26 cellular contexts compared by ENCODE assay signal in genomic region chr4:31592293-31592692, GRCh38.
"Had no signal": no experiment of that assay in that cellular context is flagged by ENCODE, and none has a peak within 500 bp of the region (broad histone marks: within the 10 kb centered on the region; RNA-seq: fewer than 3 reads in every experiment).

No MANE protein-coding gene starts in this region.

- H3K27me3 ChIP-seq: heart right ventricle, ovary, sigmoid colon, testis, tibial artery had no signal

- DNase-seq: cortex of kidney; effector memory CD8-positive, alpha-beta T cell; foreskin melanocyte; glutamatergic neuron; heart right ventricle; hippocampal formation; left colon; left ventricle myocardium inferior; lower lobe of right lung; natural killer cell; occipital lobe; ovary; posterior cingulate gyrus; psoas muscle; right cardiac atrium; sigmoid colon; stimulated activated CD4-positive, alpha-beta T cell treated with anti-CD3 and anti-CD28 coated beads, Interleukin-4, amount 100 ng/mL, for 4 hours; stimulated activated naive CD8-positive, alpha-beta T cell treated with anti-CD3 and anti-CD28 coated beads, Interleukin-15, Interleukin-2, amounts not matched to agents 100 U/mL and 50 U/mL, for 24 hours; substantia nigra; testis; tibial artery had no signal

- H3K36me3 ChIP-seq: heart right ventricle, left ventricle myocardium inferior, lower lobe of right lung, ovary, sigmoid colon, tibial artery had no signal

- H3K9me3 ChIP-seq: heart right ventricle, left ventricle myocardium inferior, lower lobe of right lung, ovary, psoas muscle, sigmoid colon, testis, tibial artery had no signal

- FAIRE-seq: endometrium, islet of Langerhans had no signal

- H3K27ac ChIP-seq: epithelial cell of prostate, heart right ventricle, left ventricle myocardium inferior, lower lobe of right lung, ovary, psoas muscle, sigmoid colon, testis, tibial artery had no signal

- ATAC-seq: effector memory CD8-positive, alpha-beta T cell; esophagus mucosa; heart right ventricle; left colon; lower lobe of right lung; natural killer cell; psoas muscle; right cardiac atrium; stimulated activated memory B cell treated with anti-CD40 and anti-IgM and Interleukin-4, amounts not matched to agents 10 μg/mL and 1 μg/mL and 100 μg/mL, for 72 hours; stimulated activated naive CD8-positive, alpha-beta T cell treated with anti-CD3 and anti-CD28 coated beads, Interleukin-15, Interleukin-2, amounts not matched to agents 100 U/mL and 50 U/mL, for 24 hours had no signal

- H3K4me3 ChIP-seq: heart right ventricle, left ventricle myocardium inferior, lower lobe of right lung, ovary, psoas muscle, sigmoid colon, testis, tibial artery had no signal

- H3K4me1 ChIP-seq: heart right ventricle, left ventricle myocardium inferior, lower lobe of right lung, psoas muscle, sigmoid colon, testis, tibial artery had no signal
